Comparison of ENCODE assay signal across 1 cellular context in the genomic region with DNA sequence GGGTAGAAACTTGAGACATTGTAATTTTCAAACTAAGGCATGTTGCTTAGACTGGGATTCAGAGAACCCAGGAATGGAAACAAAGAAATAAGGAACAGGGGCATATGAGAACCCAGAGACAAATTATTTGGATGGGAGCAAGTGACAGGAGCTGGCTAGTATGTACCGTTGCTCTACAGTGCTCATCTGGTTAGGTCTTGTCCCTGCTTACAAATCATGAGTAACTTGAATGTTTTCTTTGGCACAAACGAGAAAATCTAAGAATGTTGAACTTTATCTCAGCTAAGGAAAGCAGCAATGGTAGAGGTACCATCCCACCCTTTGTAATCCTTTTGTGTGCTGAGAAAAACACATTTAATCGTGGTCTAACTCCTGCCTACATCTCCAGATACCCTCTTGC.
TF ChIP-seq lines count a peak whose summit lies in the region.

No MANE protein-coding gene starts in this region.

TF ChIP-seq in SK-N-SH, 30 proteins besides CTCF, POLR2A, EP300 and RAD21 (continued from another document):
- TF ChIP-seq, protein P1, sequence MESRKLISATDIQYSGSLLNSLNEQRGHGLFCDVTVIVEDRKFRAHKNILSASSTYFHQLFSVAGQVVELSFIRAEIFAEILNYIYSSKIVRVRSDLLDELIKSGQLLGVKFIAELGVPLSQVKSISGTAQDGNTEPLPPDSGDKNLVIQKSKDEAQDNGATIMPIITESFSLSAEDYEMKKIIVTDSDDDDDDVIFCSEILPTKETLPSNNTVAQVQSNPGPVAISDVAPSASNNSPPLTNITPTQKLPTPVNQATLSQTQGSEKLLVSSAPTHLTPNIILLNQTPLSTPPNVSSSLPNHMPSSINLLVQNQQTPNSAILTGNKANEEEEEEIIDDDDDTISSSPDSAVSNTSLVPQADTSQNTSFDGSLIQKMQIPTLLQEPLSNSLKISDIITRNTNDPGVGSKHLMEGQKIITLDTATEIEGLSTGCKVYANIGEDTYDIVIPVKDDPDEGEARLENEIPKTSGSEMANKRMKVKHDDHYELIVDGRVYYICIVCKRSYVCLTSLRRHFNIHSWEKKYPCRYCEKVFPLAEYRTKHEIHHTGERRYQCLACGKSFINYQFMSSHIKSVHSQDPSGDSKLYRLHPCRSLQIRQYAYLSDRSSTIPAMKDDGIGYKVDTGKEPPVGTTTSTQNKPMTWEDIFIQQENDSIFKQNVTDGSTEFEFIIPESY (IDR thresholded peaks at IDR 0.05; ENCODE audit: borderline replicate concordance, low read depth) = no peak
